In the genomic region with DNA sequence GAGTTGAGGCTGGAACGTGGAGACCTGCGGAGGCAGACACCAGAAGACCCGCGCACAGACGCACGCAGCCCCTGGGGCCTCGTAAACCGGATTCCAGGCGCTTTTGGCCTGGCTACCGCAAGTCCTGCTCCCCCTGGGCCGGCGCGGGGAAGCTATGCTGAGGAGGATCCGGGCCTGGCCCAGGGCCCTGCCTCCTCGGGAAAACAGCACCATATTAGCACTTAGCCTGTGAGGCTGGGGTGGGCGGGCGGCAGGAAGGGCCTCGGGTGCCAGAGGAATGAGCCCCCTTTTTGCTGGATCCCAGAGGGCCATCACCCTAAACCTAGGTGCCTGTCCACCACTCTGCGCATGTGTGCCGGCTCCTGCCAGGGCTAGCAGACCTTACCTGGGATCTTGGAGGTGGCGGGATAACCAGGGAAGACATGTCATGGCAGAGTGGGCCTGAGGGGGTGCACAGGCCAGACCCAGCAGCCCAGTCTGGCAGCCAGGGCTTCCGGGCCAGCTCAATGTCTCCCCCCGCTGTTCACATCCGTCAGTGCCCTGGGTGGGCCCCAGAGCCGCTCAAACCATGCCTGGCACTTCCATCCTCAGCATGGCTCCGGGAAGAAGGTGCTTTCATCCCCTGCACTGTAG, we compare ENCODE assay signal across 1 cellular context.
TF ChIP-seq lines count a peak whose summit lies in the region.

No MANE protein-coding gene starts in this region.

TF ChIP-seq in SK-N-SH, 30 proteins besides CTCF, POLR2A, EP300 and RAD21 (continued from another document):
- TF ChIP-seq POLR2AphosphoS5 (IDR thresholded peaks at IDR 0.05; ENCODE audit: low read depth, low read length): no peak
- no peak; the same call in 1 of the 2 replicates for TF ChIP-seq SMC3 (IDR thresholded peaks at IDR 0.05; ENCODE audit: low read depth, low read length)
- TF ChIP-seq, protein P1, sequence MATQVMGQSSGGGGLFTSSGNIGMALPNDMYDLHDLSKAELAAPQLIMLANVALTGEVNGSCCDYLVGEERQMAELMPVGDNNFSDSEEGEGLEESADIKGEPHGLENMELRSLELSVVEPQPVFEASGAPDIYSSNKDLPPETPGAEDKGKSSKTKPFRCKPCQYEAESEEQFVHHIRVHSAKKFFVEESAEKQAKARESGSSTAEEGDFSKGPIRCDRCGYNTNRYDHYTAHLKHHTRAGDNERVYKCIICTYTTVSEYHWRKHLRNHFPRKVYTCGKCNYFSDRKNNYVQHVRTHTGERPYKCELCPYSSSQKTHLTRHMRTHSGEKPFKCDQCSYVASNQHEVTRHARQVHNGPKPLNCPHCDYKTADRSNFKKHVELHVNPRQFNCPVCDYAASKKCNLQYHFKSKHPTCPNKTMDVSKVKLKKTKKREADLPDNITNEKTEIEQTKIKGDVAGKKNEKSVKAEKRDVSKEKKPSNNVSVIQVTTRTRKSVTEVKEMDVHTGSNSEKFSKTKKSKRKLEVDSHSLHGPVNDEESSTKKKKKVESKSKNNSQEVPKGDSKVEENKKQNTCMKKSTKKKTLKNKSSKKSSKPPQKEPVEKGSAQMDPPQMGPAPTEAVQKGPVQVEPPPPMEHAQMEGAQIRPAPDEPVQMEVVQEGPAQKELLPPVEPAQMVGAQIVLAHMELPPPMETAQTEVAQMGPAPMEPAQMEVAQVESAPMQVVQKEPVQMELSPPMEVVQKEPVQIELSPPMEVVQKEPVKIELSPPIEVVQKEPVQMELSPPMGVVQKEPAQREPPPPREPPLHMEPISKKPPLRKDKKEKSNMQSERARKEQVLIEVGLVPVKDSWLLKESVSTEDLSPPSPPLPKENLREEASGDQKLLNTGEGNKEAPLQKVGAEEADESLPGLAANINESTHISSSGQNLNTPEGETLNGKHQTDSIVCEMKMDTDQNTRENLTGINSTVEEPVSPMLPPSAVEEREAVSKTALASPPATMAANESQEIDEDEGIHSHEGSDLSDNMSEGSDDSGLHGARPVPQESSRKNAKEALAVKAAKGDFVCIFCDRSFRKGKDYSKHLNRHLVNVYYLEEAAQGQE (IDR thresholded peaks at IDR 0.05; ENCODE audit: low read depth, low read length): no peak
- TF ChIP-seq NFIC (IDR thresholded peaks at IDR 0.05; ENCODE audit: borderline replicate concordance): no peak
- TF ChIP-seq SIN3A (IDR thresholded peaks at IDR 0.05; ENCODE audit: borderline replicate concordance, low read depth, low read length): no peak
- TF ChIP-seq, protein P2, sequence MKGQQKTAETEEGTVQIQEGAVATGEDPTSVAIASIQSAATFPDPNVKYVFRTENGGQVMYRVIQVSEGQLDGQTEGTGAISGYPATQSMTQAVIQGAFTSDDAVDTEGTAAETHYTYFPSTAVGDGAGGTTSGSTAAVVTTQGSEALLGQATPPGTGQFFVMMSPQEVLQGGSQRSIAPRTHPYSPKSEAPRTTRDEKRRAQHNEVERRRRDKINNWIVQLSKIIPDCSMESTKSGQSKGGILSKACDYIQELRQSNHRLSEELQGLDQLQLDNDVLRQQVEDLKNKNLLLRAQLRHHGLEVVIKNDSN (IDR thresholded peaks at IDR 0.05; ENCODE audit: borderline replicate concordance, low read depth): no peak
- TF ChIP-seq GABPA (IDR thresholded peaks at IDR 0.05; ENCODE audit: low read depth): no peak
